ENCODE assay signal across 11 cellular contexts in the genomic region with DNA sequence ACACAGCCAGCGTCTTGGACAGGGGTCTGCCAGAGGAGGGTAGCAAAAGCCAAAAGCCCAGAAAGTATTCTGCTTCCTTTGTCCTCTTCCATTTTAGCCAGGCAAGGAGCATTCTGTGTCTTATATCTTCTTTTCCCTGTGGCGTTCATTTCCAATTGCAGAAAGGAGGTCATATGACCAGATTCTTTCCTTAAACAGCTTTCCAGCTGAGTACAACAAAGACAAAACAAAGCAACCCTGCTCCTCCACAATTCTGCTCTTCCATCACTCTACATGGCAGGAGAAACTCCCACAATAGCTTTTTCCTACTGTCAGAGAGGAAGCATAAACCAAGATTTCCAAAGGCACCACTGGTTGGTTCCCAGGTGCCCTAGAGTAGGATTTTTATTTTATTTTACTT. TPM values are rescaled to one million over a fixed set of nuclear protein-coding genes. Genes with fewer than 3 reads are reported as not detected.
A peak's percentile ranks its signal among the peaks of the same experiment; 100 is the strongest.
DNase-seq lines count a peak whose midpoint lies in the region; ATAC-seq and TF ChIP-seq lines count a peak whose summit lies in the region.
"Had no signal": no experiment of that assay in that cellular context is flagged by ENCODE, and none has a peak within 500 bp of the region (broad histone marks: within the 10 kb centered on the region; RNA-seq: fewer than 3 reads in every experiment).

No MANE protein-coding gene starts in this region.

- H3K9me3 ChIP-seq in Peyer's patch = no peaks in the 10 kb centered on the region

- peak overlapping the region; percentile 93 for H3K27ac Mint-ChIP-seq in endothelial cell (ENCODE audit: unreplicated experiment)
- H3K27ac Mint-ChIP-seq in nephron = peak overlapping the region; percentile 86 to 94 (median 90)
- H3K27ac Mint-ChIP-seq in activated naive CD8-positive, alpha-beta T cell treated with anti-CD3 and anti-CD28 coated beads, Interleukin-2, amount 50 U/mL, for 24 hours = no peak overlapping the region

- no peak for ATAC-seq in activated naive CD8-positive, alpha-beta T cell treated with anti-CD3 and anti-CD28 coated beads, Interleukin-2, amount 50 U/mL, for 24 hours
- ATAC-seq in HG02610 (IDR thresholded peaks at IDR 0.05; ENCODE audit: unreplicated experiment) = no peak

- no peak overlapping the region for H3K4me3 Mint-ChIP-seq in endothelial cell (ENCODE audit: unreplicated experiment)
- no peak overlapping the region for H3K4me3 Mint-ChIP-seq in nephron
- H3K4me3 Mint-ChIP-seq in activated naive CD8-positive, alpha-beta T cell treated with anti-CD3 and anti-CD28 coated beads, Interleukin-2, amount 50 U/mL, for 24 hours = no peak overlapping the region

- peaks cover 30% of the 10 kb centered on the region for H3K4me1 Mint-ChIP-seq in endothelial cell (ENCODE audit: unreplicated experiment)
- H3K4me1 Mint-ChIP-seq in nephron = peaks cover 6% of the 10 kb centered on the region
- peaks cover 54% of the 10 kb centered on the region for H3K4me1 Mint-ChIP-seq in activated naive CD8-positive, alpha-beta T cell treated with anti-CD3 and anti-CD28 coated beads, Interleukin-2, amount 50 U/mL, for 24 hours

- TF ChIP-seq CTCF in Peyer's patch (IDR thresholded peaks at IDR 0.05) = no peak
- no peak for TF ChIP-seq CTCF in endothelial cell (IDR thresholded peaks at IDR 0.05; ENCODE audit: unreplicated experiment)
- no peak for TF ChIP-seq CTCF in nephron (IDR thresholded peaks at IDR 0.05; ENCODE audit: unreplicated experiment in 3 of 3)

- H3K36me3 ChIP-seq in Peyer's patch = no peaks in the 10 kb centered on the region

- peaks cover 0 to 52% (median 21%) of the 10 kb centered on the region in 4 donors for H3K4me1 ChIP-seq in Peyer's patch

- peaks cover 3% of the 10 kb centered on the region for H3K36me3 Mint-ChIP-seq in endothelial cell (ENCODE audit: low read depth, unreplicated experiment)
- H3K36me3 Mint-ChIP-seq in nephron (ENCODE audit: low read depth) = peaks cover 21% of the 10 kb centered on the region
- peaks cover 22% of the 10 kb centered on the region for H3K36me3 Mint-ChIP-seq in activated naive CD8-positive, alpha-beta T cell treated with anti-CD3 and anti-CD28 coated beads, Interleukin-2, amount 50 U/mL, for 24 hours (ENCODE audit: low read depth)

- H3K9me3 Mint-ChIP-seq in endothelial cell (ENCODE audit: unreplicated experiment) (no peaks in the 10 kb centered on the region), nephron (no peaks in the 10 kb centered on the region)
- no peaks in the 10 kb centered on the region for H3K9me3 Mint-ChIP-seq in activated naive CD8-positive, alpha-beta T cell treated with anti-CD3 and anti-CD28 coated beads, Interleukin-2, amount 50 U/mL, for 24 hours

- H3K27me3 Mint-ChIP-seq in endothelial cell (ENCODE audit: unreplicated experiment) = peaks cover 4% of the 10 kb centered on the region
- no peaks in the 10 kb centered on the region for H3K27me3 Mint-ChIP-seq in nephron (ENCODE audit: low read depth)
- no peaks in the 10 kb centered on the region for H3K27me3 Mint-ChIP-seq in activated naive CD8-positive, alpha-beta T cell treated with anti-CD3 and anti-CD28 coated beads, Interleukin-2, amount 50 U/mL, for 24 hours

- no peak for TF ChIP-seq POLR2A in Peyer's patch (IDR thresholded peaks at IDR 0.05)

- H3K4me3 ChIP-seq in Peyer's patch = no peak overlapping the region

- no peaks in the 10 kb centered on the region for H3K27me3 ChIP-seq in Peyer's patch

- peak overlapping the region; percentile 40 to 91 (median 68) for H3K27ac ChIP-seq in Peyer's patch

- peak; percentile 19 for DNase-seq in Ammon's horn (ENCODE audit: low spot score)
- DNase-seq in Peyer's patch = no peak
- DNase-seq in endothelial cell (ENCODE audit: low spot score) = no peak
- no peak for DNase-seq in NK-92 (lab: John Stamatoyannopoulos, UW; ENCODE audit: unreplicated experiment)
- no peak for DNase-seq in activated naive CD8-positive, alpha-beta T cell treated with anti-CD3 and anti-CD28 coated beads, Interleukin-2, amount 50 U/mL, for 24 hours
- DNase-seq in iPS-NIHi7 (ENCODE audit: extremely low spot score) = no peak
- DNase-seq: activated CD4-positive, alpha-beta T cell treated with anti-CD3 and anti-CD28 coated beads for 4 hours; DMS79 treated with DMSO at 0.1 percent for 48 hours; NCI-H446 treated with DMSO at 0.1 percent for 48 hours had no signal

RNA-seq across cellular contexts. Expression of a gene that starts 19.7 kb away (rescaled TPM):
- total RNA-seq in Peyer's patch (100 to 1,000 TPM; 173 to 231 (median 206) TPM), endothelial cell (ENCODE audit: unreplicated experiment) (200 TPM)

RNA-seq across cellular contexts. Expression of a gene that starts 30.3 kb away (rescaled TPM):
- total RNA-seq in Peyer's patch = 100 to 1,000 TPM; 102 to 154 (median 140) TPM
- total RNA-seq in endothelial cell (ENCODE audit: unreplicated experiment) = 193 TPM
